ENCODE assay signal across 11 cellular contexts in the genomic region with DNA sequence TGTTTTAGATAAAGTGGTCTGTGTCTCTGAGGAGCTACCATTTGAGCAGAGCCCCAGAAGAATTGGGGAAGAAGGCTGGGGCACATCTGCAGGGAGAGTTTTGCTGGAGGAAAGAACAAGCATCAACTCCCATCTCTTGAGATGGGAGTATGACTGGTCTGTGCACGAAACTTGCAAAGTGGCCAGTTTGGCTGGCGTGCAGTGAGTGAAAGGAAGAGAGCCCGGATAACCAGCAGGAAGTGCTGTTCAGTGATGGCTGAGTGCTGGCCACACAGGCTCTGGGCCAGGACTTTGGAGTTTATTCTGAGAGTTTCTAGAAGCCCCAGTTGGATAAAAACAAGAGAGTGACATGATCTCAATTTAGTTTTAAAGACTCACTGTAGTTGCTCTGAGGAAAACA. TPM values are rescaled to one million over a fixed set of nuclear protein-coding genes. Genes with fewer than 3 reads are reported as not detected.
DNase-seq lines count a peak whose midpoint lies in the region; ATAC-seq and TF ChIP-seq lines count a peak whose summit lies in the region.
"Had no signal": no experiment of that assay in that cellular context is flagged by ENCODE, and none has a peak within 500 bp of the region (broad histone marks: within the 10 kb centered on the region; RNA-seq: fewer than 3 reads in every experiment).

No MANE protein-coding gene starts in this region.

- H3K27me3 Mint-ChIP-seq in type B pancreatic cell: no peaks in the 10 kb centered on the region
- H3K27me3 Mint-ChIP-seq: brain, naive B cell had no signal

- peak overlapping the region; percentile 63 for H3K4me3 Mint-ChIP-seq in type B pancreatic cell
- H3K4me3 Mint-ChIP-seq: brain, immature natural killer cell, naive B cell had no signal

- peak overlapping the region; percentile 83 for H3K27ac Mint-ChIP-seq in type B pancreatic cell

- H3K4me1 Mint-ChIP-seq in type B pancreatic cell (ENCODE audit: unreplicated experiment): peaks cover 26% of the 10 kb centered on the region
- H3K4me1 Mint-ChIP-seq: naive B cell had no signal

- TF ChIP-seq CTCF in type B pancreatic cell (conservative IDR thresholded peaks at IDR 0.05): no peak

- ATAC-seq in left ventricle myocardium superior: peak; percentile 88
- ATAC-seq in GM21526 (IDR thresholded peaks at IDR 0.05; ENCODE audit: low FRiP score, unreplicated experiment): no peak

- intact Hi-C loops in left ventricle myocardium superior (cut with micrococcal nuclease): no loop called here

- DNase-seq in NCI-H226 (peak; percentile 9), cerebellum (ENCODE audit: low spot score) (peak; percentile 4), left ventricle myocardium superior (peak; percentile 65), type B pancreatic cell (ENCODE audit: extremely low spot score, unreplicated experiment) (no peak), NCI-H2107 (lab: John Stamatoyannopoulos, UW) (no peak), DMS 273 treated with DMSO at 0.1 percent for 48 hours (lab: John Stamatoyannopoulos, UW) (no peak)
- DNase-seq: activated CD4-positive, alpha-beta T cell treated with anti-CD3 and anti-CD28 coated beads for 1 hour; immature natural killer cell; naive B cell had no signal

- H3K36me3 Mint-ChIP-seq in type B pancreatic cell: peaks cover 63% of the 10 kb centered on the region
- H3K36me3 Mint-ChIP-seq: naive B cell had no signal

- peaks cover 4% of the 10 kb centered on the region for H3K9me3 Mint-ChIP-seq in type B pancreatic cell
- H3K9me3 Mint-ChIP-seq: immature natural killer cell had no signal

RNA-seq across cellular contexts. Expression of gene SVIL, which starts 34.4 kb away (rescaled TPM):
- 46.3 TPM for total RNA-seq in cerebellum
- total RNA-seq in left ventricle myocardium superior: 302 TPM
- 171 and 195 TPM in 2 replicates for total RNA-seq in type B pancreatic cell (ENCODE audit: low replicate concordance)

Comparison
In these comparisons a context has a peak if more than half of its experiments do, and no peak if none do; other contexts are left out.
1. DNase-seq: peak in NCI-H226 (single experiment), cerebellum (single experiment) and left ventricle myocardium superior (single experiment); none in type B pancreatic cell (single experiment), NCI-H2107 (single experiment) and DMS 273 treated with DMSO at 0.1 percent for 48 hours (single experiment).